Comparison of ENCODE assay signal across 27 cellular contexts in genomic region chr12:278046-278445, GRCh38. TPM values are rescaled to one million over a fixed set of nuclear protein-coding genes. Genes with fewer than 3 reads are reported as not detected.
"Had no signal": no experiment of that assay in that cellular context is flagged by ENCODE, and none has a peak within 500 bp of the region (broad histone marks: within the 10 kb centered on the region; RNA-seq: fewer than 3 reads in every experiment).

No MANE protein-coding gene starts in this region.

- H3K27me3 ChIP-seq: dorsolateral prefrontal cortex, gastrocnemius medialis, neutrophil, right lobe of liver, stomach, thyroid gland, vagina had no signal

- H3K4me1 ChIP-seq: parathyroid adenoma, right lobe of liver, stomach, thyroid gland, vagina had no signal

- ATAC-seq: esophagus mucosa; gastrocnemius medialis; mucosa of descending colon; natural killer cell treated with Interleukin-12 subunit alpha and Interleukin-12 subunit beta and Interleukin-15 and Interleukin-18, amount 100 ng/mL, for 72 hours; right lobe of liver; stimulated activated effector memory CD8-positive, alpha-beta T cell treated with anti-CD3 and anti-CD28 coated beads, Interleukin-12 subunit alpha, Interleukin-12 subunit beta, amount 100 ng/mL, for 72 hours had no signal

- H3K4me2 ChIP-seq: smooth muscle cell had no signal

- H2AFZ ChIP-seq: parathyroid adenoma had no signal

- FAIRE-seq: keratinocyte had no signal

- H3K36me3 ChIP-seq: thyroid gland, vagina had no signal

- H3K4me3 ChIP-seq: dorsolateral prefrontal cortex, gastrocnemius medialis, lung, mucosa of descending colon, right lobe of liver, smooth muscle cell, stomach, thyroid gland, vagina had no signal

- H3K9me3 ChIP-seq: gastrocnemius medialis, mucosa of descending colon, neutrophil, right lobe of liver, stomach, thyroid gland, vagina had no signal

- DNase-seq: dorsolateral prefrontal cortex; effector CD4-positive, alpha-beta T cell; foreskin fibroblast; gastrocnemius medialis; head of caudate nucleus; mucosa of descending colon; naive B cell; right lobe of liver; stimulated activated CD4-positive, alpha-beta T cell treated with anti-CD3 and anti-CD28 coated beads, Interleukin-12 subunit alpha, Interleukin-12 subunit beta, amount 100 ng/mL, for 4 hours; stimulated activated CD4-positive, alpha-beta T cell treated with anti-CD3 and anti-CD28 coated beads, Interleukin-1b, Interleukin-23, amount 100 ng/mL, for 48 hours; stimulated activated CD4-positive, alpha-beta T cell treated with anti-CD3 and anti-CD28 coated beads, Interleukin-4, amount 100 ng/mL, for 1 hour; stimulated activated naive CD4-positive, alpha-beta T cell treated with Interleukin-2 at 50 U/mL for 16 hours; stomach; thyroid gland; trophoblast cell had no signal

- H3K27ac ChIP-seq: dorsolateral prefrontal cortex, epithelial cell of prostate, gastrocnemius medialis, neutrophil, parathyroid adenoma, right lobe of liver, stomach, thyroid gland, vagina had no signal

- H3K9ac ChIP-seq: parathyroid adenoma had no signal

- H3K79me2 ChIP-seq: parathyroid adenoma had no signal

RNA-seq across cellular contexts. Expression of gene SLC6A13, which starts 15.4 kb away (rescaled TPM):
- total RNA-seq: esophagus mucosa, glomerular endothelial cell, mucosa of descending colon, stomach, ureter, vagina had no signal
- polyA plus RNA-seq: stomach had no signal
